Comparison of ENCODE assay signal across 1 cellular context in the genomic region with DNA sequence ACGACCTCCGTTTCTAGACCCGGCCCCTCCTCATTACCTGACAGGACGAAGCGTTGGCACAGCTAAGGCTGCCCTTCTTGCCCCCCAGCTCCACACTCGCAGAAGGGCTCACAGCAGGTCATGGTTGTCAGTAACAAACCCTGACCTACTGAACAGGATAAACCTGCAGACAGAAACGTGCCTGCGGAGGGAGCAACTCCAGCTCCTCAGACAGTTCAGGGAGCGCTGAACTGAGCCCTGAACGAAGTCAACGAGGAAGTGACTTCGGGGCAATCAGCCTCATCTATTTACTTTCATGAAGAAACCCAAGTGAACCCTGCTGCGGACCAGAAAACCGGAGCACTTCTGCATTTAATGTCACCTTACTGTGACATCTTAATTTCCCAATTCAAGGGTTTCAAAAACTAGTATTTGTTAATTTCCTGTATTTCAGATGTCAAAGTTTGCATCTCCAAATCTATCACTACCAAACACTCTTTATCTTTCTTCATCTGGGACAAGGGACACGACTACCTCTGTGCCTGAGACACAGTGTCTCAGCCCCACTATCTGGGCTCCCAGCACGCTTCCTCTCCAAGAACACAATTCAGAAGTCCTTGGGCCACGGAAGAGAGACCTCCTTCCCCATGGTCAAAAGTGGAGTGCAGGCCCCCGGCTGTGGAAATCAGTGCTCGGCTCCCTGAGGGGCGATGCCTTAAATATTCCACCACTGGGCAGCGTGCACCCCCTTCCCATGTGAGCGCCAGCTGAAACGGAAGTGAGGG.
TF ChIP-seq lines count a peak whose summit lies in the region.

No MANE protein-coding gene starts in this region.

TF ChIP-seq in GM23338, 12 proteins besides CTCF, POLR2A, EP300 and RAD21 (continued from another document):
- TF ChIP-seq, protein P1, sequence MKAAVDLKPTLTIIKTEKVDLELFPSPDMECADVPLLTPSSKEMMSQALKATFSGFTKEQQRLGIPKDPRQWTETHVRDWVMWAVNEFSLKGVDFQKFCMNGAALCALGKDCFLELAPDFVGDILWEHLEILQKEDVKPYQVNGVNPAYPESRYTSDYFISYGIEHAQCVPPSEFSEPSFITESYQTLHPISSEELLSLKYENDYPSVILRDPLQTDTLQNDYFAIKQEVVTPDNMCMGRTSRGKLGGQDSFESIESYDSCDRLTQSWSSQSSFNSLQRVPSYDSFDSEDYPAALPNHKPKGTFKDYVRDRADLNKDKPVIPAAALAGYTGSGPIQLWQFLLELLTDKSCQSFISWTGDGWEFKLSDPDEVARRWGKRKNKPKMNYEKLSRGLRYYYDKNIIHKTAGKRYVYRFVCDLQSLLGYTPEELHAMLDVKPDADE (IDR thresholded peaks at IDR 0.05), result no peak
- TF ChIP-seq, protein P2, sequence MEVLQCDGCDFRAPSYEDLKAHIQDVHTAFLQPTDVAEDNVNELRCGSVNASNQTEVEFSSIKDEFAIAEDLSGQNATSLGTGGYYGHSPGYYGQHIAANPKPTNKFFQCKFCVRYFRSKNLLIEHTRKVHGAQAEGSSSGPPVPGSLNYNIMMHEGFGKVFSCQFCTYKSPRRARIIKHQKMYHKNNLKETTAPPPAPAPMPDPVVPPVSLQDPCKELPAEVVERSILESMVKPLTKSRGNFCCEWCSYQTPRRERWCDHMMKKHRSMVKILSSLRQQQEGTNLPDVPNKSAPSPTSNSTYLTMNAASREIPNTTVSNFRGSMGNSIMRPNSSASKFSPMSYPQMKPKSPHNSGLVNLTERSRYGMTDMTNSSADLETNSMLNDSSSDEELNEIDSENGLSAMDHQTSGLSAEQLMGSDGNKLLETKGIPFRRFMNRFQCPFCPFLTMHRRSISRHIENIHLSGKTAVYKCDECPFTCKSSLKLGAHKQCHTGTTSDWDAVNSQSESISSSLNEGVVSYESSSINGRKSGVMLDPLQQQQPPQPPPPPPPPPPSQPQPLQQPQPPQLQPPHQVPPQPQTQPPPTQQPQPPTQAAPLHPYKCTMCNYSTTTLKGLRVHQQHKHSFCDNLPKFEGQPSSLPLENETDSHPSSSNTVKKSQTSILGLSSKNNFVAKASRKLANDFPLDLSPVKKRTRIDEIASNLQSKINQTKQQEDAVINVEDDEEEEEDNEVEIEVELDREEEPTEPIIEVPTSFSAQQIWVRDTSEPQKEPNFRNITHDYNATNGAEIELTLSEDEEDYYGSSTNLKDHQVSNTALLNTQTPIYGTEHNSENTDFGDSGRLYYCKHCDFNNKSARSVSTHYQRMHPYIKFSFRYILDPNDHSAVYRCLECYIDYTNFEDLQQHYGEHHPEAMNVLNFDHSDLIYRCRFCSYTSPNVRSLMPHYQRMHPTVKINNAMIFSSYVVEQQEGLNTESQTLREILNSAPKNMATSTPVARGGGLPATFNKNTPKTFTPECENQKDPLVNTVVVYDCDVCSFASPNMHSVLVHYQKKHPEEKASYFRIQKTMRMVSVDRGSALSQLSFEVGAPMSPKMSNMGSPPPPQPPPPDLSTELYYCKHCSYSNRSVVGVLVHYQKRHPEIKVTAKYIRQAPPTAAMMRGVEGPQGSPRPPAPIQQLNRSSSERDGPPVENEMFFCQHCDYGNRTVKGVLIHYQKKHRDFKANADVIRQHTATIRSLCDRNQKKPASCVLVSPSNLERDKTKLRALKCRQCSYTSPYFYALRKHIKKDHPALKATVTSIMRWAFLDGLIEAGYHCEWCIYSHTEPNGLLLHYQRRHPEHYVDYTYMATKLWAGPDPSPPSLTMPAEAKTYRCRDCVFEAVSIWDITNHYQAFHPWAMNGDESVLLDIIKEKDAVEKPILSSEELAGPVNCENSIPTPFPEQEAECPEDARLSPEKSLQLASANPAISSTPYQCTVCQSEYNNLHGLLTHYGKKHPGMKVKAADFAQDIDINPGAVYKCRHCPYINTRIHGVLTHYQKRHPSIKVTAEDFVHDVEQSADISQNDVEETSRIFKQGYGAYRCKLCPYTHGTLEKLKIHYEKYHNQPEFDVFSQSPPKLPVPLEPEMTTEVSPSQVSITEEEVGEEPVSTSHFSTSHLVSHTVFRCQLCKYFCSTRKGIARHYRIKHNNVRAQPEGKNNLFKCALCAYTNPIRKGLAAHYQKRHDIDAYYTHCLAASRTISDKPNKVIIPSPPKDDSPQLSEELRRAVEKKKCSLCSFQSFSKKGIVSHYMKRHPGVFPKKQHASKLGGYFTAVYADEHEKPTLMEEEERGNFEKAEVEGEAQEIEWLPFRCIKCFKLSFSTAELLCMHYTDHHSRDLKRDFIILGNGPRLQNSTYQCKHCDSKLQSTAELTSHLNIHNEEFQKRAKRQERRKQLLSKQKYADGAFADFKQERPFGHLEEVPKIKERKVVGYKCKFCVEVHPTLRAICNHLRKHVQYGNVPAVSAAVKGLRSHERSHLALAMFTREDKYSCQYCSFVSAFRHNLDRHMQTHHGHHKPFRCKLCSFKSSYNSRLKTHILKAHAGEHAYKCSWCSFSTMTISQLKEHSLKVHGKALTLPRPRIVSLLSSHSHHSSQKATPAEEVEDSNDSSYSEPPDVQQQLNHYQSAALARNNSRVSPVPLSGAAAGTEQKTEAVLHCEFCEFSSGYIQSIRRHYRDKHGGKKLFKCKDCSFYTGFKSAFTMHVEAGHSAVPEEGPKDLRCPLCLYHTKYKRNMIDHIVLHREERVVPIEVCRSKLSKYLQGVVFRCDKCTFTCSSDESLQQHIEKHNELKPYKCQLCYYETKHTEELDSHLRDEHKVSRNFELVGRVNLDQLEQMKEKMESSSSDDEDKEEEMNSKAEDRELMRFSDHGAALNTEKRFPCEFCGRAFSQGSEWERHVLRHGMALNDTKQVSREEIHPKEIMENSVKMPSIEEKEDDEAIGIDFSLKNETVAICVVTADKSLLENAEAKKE (CRISPR knock-in tag; IDR thresholded peaks at IDR 0.05), result no peak
